In the genomic region with DNA sequence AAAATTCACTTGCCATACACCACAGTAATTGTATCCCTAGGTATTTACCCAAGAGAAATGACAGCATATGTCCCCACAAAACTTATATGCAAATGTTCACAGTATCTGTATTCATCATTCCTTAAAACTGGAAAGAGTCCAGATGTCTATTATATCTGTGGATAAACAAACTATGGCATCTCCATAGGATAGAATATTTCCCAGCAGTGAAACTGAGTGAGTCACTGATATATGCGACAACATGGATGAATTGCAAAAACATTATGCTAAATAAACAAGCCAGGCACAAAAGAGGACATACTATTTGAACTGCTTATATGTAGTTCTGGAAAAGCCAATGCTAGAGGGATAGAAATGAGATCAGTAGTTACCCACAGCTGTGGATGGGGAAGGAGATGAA, we compare ENCODE assay signal across 29 cellular contexts.
DNase-seq lines count a peak whose midpoint lies in the region; ATAC-seq, FAIRE-seq and TF ChIP-seq lines count a peak whose summit lies in the region.
"Had no signal": no experiment of that assay in that cellular context is flagged by ENCODE, and none has a peak within 500 bp of the region (broad histone marks: within the 10 kb centered on the region; RNA-seq: fewer than 3 reads in every experiment).

No MANE protein-coding gene starts in this region.

- no peak for TF ChIP-seq CTCF in bronchial epithelial cell (IDR thresholded peaks at IDR 0.05; ENCODE audit: insufficient read depth, low read length, severe bottlenecking)
- TF ChIP-seq CTCF in hepatocyte (IDR thresholded peaks at IDR 0.05; ENCODE audit: poor library complexity), result no peak

- no peaks in the 10 kb centered on the region for H3K36me3 Mint-ChIP-seq in activated T-helper 1 cell treated with anti-CD3 and anti-CD28 coated beads, Interleukin-12 subunit alpha, Interleukin-12 subunit beta, Interleukin-2, Interleukin-4 antibody, amounts not matched to agents 30 ng/mL and 10 ng/mL and 1 ng/mL, durations not matched to agents 14 hours and 24 hours and 36 hours (ENCODE audit: low read depth)
- H3K36me3 Mint-ChIP-seq: activated CD4-positive, alpha-beta memory T cell treated with anti-CD3 and anti-CD28 coated beads for 36 hours; activated naive CD4-positive, alpha-beta T cell treated with anti-CD3 and anti-CD28 coated beads, Interleukin-2, amount 50 U/mL, for 72 hours; CD8-positive, alpha-beta T cell; memory B cell; naive B cell; stimulated activated memory B cell treated with anti-CD40 and anti-IgM and Interleukin-4, amounts not matched to agents 10 μg/mL and 1 μg/mL and 100 μg/mL, for 72 hours; T-cell had no signal

- no peaks in the 10 kb centered on the region for H3K4me1 ChIP-seq in hepatocyte (ENCODE audit: insufficient read depth)
- H3K4me1 ChIP-seq: ascending aorta, foreskin keratinocyte, spleen, suprapubic skin, uterus had no signal

- no peak overlapping the region for H3K4me2 ChIP-seq in hepatocyte

- H2AFZ ChIP-seq in hepatocyte, result no peak overlapping the region

- H3K79me2 ChIP-seq in hepatocyte, result no peaks in the 10 kb centered on the region

- no peak overlapping the region for H3K27ac Mint-ChIP-seq in activated T-helper 1 cell treated with anti-CD3 and anti-CD28 coated beads, Interleukin-12 subunit alpha, Interleukin-12 subunit beta, Interleukin-2, Interleukin-4 antibody, amounts not matched to agents 30 ng/mL and 10 ng/mL and 1 ng/mL, durations not matched to agents 14 hours and 24 hours and 36 hours
- H3K27ac Mint-ChIP-seq: activated CD4-positive, alpha-beta memory T cell treated with anti-CD3 and anti-CD28 coated beads for 36 hours; activated naive CD4-positive, alpha-beta T cell treated with anti-CD3 and anti-CD28 coated beads, Interleukin-2, amount 50 U/mL, for 72 hours; activated T-helper 2 cell treated with anti-CD3 and anti-CD28 coated beads, Interferon-gamma antibody, Interleukin-2, Interleukin-4, amounts not matched to agents 10 μg/mL and 5 μg/mL and 100 μg/mL, durations not matched to agents 14 hours and 24 hours and 36 hours; CD8-positive, alpha-beta T cell; memory B cell; naive B cell; stimulated activated memory B cell treated with anti-CD40 and anti-IgM and Interleukin-4, amounts not matched to agents 10 μg/mL and 1 μg/mL and 100 μg/mL, for 72 hours; T-cell had no signal

- H3K27me3 ChIP-seq in bronchial epithelial cell (ENCODE audit: control insufficient read depth, insufficient read depth, low read length) (no peaks in the 10 kb centered on the region), hepatocyte (no peaks in the 10 kb centered on the region)
- H3K27me3 ChIP-seq: ascending aorta, foreskin keratinocyte, spleen, suprapubic skin, uterus had no signal

- intact Hi-C loops in activated T-helper 1 cell treated with anti-CD3 and anti-CD28 coated beads, Interleukin-12 subunit alpha, Interleukin-12 subunit beta, Interleukin-2, Interleukin-4 antibody, amounts not matched to agents 30 ng/mL and 10 ng/mL and 1 ng/mL, durations not matched to agents 14 hours and 24 hours and 36 hours (cut with micrococcal nuclease), result no loop called here

- no peaks in the 10 kb centered on the region for H3K36me3 ChIP-seq in bronchial epithelial cell (ENCODE audit: control insufficient read depth, insufficient read depth, low read length)
- H3K36me3 ChIP-seq in hepatocyte (replicated peaks; ENCODE audit: insufficient read depth, low read depth), result no peaks in the 10 kb centered on the region
- H3K36me3 ChIP-seq: ascending aorta, spleen, suprapubic skin, uterus had no signal

- no peak for ATAC-seq in GM18867 (IDR thresholded peaks at IDR 0.05; ENCODE audit: unreplicated experiment)
- ATAC-seq: activated naive CD4-positive, alpha-beta T cell treated with anti-CD3 and anti-CD28 coated beads, Interleukin-2, amount 50 U/mL, for 72 hours; CD8-positive, alpha-beta T cell; foreskin keratinocyte; left colon; stimulated activated memory B cell treated with anti-CD40 and anti-IgM and Interleukin-4, amounts not matched to agents 10 μg/mL and 1 μg/mL and 100 μg/mL, for 72 hours; T-cell had no signal

- H3K9me3 ChIP-seq in hepatocyte (ENCODE audit: low read depth), result no peaks in the 10 kb centered on the region
- H3K9me3 ChIP-seq: ascending aorta, spleen, suprapubic skin, uterus had no signal

- FAIRE-seq in bronchial epithelial cell (lab: Jason Lieb, UNC), result no peak

- H3K9me3 Mint-ChIP-seq in activated T-helper 1 cell treated with anti-CD3 and anti-CD28 coated beads, Interleukin-12 subunit alpha, Interleukin-12 subunit beta, Interleukin-2, Interleukin-4 antibody, amounts not matched to agents 30 ng/mL and 10 ng/mL and 1 ng/mL, durations not matched to agents 14 hours and 24 hours and 36 hours, result no peaks in the 10 kb centered on the region
- H3K9me3 Mint-ChIP-seq: activated CD4-positive, alpha-beta memory T cell treated with anti-CD3 and anti-CD28 coated beads for 36 hours; activated naive CD4-positive, alpha-beta T cell treated with anti-CD3 and anti-CD28 coated beads, Interleukin-2, amount 50 U/mL, for 72 hours; activated T-helper 2 cell treated with anti-CD3 and anti-CD28 coated beads, Interferon-gamma antibody, Interleukin-2, Interleukin-4, amounts not matched to agents 10 μg/mL and 5 μg/mL and 100 μg/mL, durations not matched to agents 14 hours and 24 hours and 36 hours; CD8-positive, alpha-beta T cell; memory B cell; naive B cell; stimulated activated memory B cell treated with anti-CD40 and anti-IgM and Interleukin-4, amounts not matched to agents 10 μg/mL and 1 μg/mL and 100 μg/mL, for 72 hours; T-cell had no signal

- no peaks in the 10 kb centered on the region for H3K4me1 Mint-ChIP-seq in activated T-helper 1 cell treated with anti-CD3 and anti-CD28 coated beads, Interleukin-12 subunit alpha, Interleukin-12 subunit beta, Interleukin-2, Interleukin-4 antibody, amounts not matched to agents 30 ng/mL and 10 ng/mL and 1 ng/mL, durations not matched to agents 14 hours and 24 hours and 36 hours (ENCODE audit: low read depth)
- H3K4me1 Mint-ChIP-seq: naive B cell; stimulated activated memory B cell treated with anti-CD40 and anti-IgM and Interleukin-4, amounts not matched to agents 10 μg/mL and 1 μg/mL and 100 μg/mL, for 72 hours; T-cell had no signal

- no peak overlapping the region for H3K4me3 Mint-ChIP-seq in activated T-helper 1 cell treated with anti-CD3 and anti-CD28 coated beads, Interleukin-12 subunit alpha, Interleukin-12 subunit beta, Interleukin-2, Interleukin-4 antibody, amounts not matched to agents 30 ng/mL and 10 ng/mL and 1 ng/mL, durations not matched to agents 14 hours and 24 hours and 36 hours
- H3K4me3 Mint-ChIP-seq: activated CD4-positive, alpha-beta memory T cell treated with anti-CD3 and anti-CD28 coated beads for 36 hours; CD8-positive, alpha-beta T cell; memory B cell; naive B cell; stimulated activated memory B cell treated with anti-CD40 and anti-IgM and Interleukin-4, amounts not matched to agents 10 μg/mL and 1 μg/mL and 100 μg/mL, for 72 hours; T-cell had no signal

- WGBS in hepatocyte (ENCODE audit: low lambda C conversion rate, missing lambda C conversion rate), result 84% methylated on average over 1 of the region's 1 CpG

- H3K27me3 Mint-ChIP-seq in activated T-helper 1 cell treated with anti-CD3 and anti-CD28 coated beads, Interleukin-12 subunit alpha, Interleukin-12 subunit beta, Interleukin-2, Interleukin-4 antibody, amounts not matched to agents 30 ng/mL and 10 ng/mL and 1 ng/mL, durations not matched to agents 14 hours and 24 hours and 36 hours (ENCODE audit: insufficient read depth), result no peaks in the 10 kb centered on the region
- H3K27me3 Mint-ChIP-seq: activated CD4-positive, alpha-beta memory T cell treated with anti-CD3 and anti-CD28 coated beads for 36 hours; memory B cell; naive B cell; stimulated activated memory B cell treated with anti-CD40 and anti-IgM and Interleukin-4, amounts not matched to agents 10 μg/mL and 1 μg/mL and 100 μg/mL, for 72 hours; T-cell had no signal

- H3K9me2 ChIP-seq in hepatocyte (replicated peaks; ENCODE audit: insufficient read depth), result no peaks in the 10 kb centered on the region

- DNase-seq in NCI-H345 (lab: John Stamatoyannopoulos, UW) (peak; percentile 26), NCI-H345 treated with DMSO at 0.1 percent for 48 hours (lab: John Stamatoyannopoulos, UW; ENCODE audit: unreplicated experiment) (no peak), NCI-H526 treated with DMSO at 0.1 percent for 48 hours (lab: John Stamatoyannopoulos, UW) (peak; percentile 43), bronchial epithelial cell (ENCODE audit: low read depth) (peak; percentile 35), renal cortical epithelial cell (ENCODE audit: low read depth) (peak; percentile 14), hepatocyte (ENCODE audit: low spot score) (no peak)
- no peak for DNase-seq in activated T-helper 1 cell treated with anti-CD3 and anti-CD28 coated beads, Interleukin-12 subunit alpha, Interleukin-12 subunit beta, Interleukin-2, Interleukin-4 antibody, amounts not matched to agents 30 ng/mL and 10 ng/mL and 1 ng/mL, durations not matched to agents 14 hours and 24 hours and 36 hours (ENCODE audit: low spot score)
- DNase-seq: activated CD4-positive, alpha-beta memory T cell treated with anti-CD3 and anti-CD28 coated beads for 36 hours; activated CD8-positive, alpha-beta memory T cell treated with anti-CD3 and anti-CD28 coated beads, Interleukin-2, amount 50 U/mL, for 48 hours; CD8-positive, alpha-beta T cell; DMS153; H7; left colon; naive B cell; NCI-H2171; occipital lobe; retina; spleen; stimulated activated CD4-positive, alpha-beta T cell treated with anti-CD3 and anti-CD28 coated beads, Interleukin-2, amount 100 ng/mL, for 48 hours; T-cell; uterus had no signal

- H3K4me3 ChIP-seq in bronchial epithelial cell (ENCODE audit: low read depth, low read length), result no peak overlapping the region
- H3K4me3 ChIP-seq in hepatocyte, result no peak overlapping the region
- H3K4me3 ChIP-seq: ascending aorta, spleen, suprapubic skin, uterus had no signal

- no peak overlapping the region for H3K27ac ChIP-seq in hepatocyte
- H3K27ac ChIP-seq: ascending aorta, foreskin keratinocyte, spleen, suprapubic skin, uterus had no signal

- H4K20me1 ChIP-seq in hepatocyte (ENCODE audit: insufficient read depth, poor library complexity, severe bottlenecking), result no peaks in the 10 kb centered on the region

Comparison
In these comparisons a context has a peak if more than half of its experiments do, and no peak if none do; other contexts are left out.
1. DNase-seq: peak in NCI-H345 (single experiment), NCI-H526 treated with DMSO at 0.1 percent for 48 hours (single experiment), bronchial epithelial cell (single experiment) and renal cortical epithelial cell (single experiment); none in NCI-H345 treated with DMSO at 0.1 percent for 48 hours (single experiment), activated T-helper 1 cell treated with anti-CD3 and anti-CD28 coated beads, Interleukin-12 subunit alpha, Interleukin-12 subunit beta, Interleukin-2, Interleukin-4 antibody, amounts not matched to agents 30 ng/mL and 10 ng/mL and 1 ng/mL, durations not matched to agents 14 hours and 24 hours and 36 hours (single experiment) and hepatocyte (single experiment).